In genomic region chr7:26199301-26200112, GRCh38 we compare ENCODE assay signal across 8 cellular contexts. TPM values are rescaled to one million over a fixed set of nuclear protein-coding genes. Genes with fewer than 3 reads are reported as not detected.
DNase-seq lines count a peak whose midpoint lies in the region; ATAC-seq and TF ChIP-seq lines count a peak whose summit lies in the region.

No MANE protein-coding gene starts in this region.

- peak overlapping the region; percentile 100 for H3K27ac Mint-ChIP-seq in endothelial cell (ENCODE audit: unreplicated experiment)

- no peaks in the 10 kb centered on the region for H3K9me3 Mint-ChIP-seq in endothelial cell (ENCODE audit: unreplicated experiment)

- peak overlapping the region; percentile 100 for H3K9ac ChIP-seq in mucosa of rectum (ENCODE audit: low read depth in 1 of 2, low read length in 2 of 2)

- ATAC-seq in GM21390 (IDR thresholded peaks at IDR 0.05; ENCODE audit: unreplicated experiment): no peak

- H3K27me3 Mint-ChIP-seq in endothelial cell (ENCODE audit: unreplicated experiment): peaks cover 27% of the 10 kb centered on the region

- peaks cover 26 to 29% of the 10 kb centered on the region in 2 donors for H3K36me3 ChIP-seq in mucosa of rectum (ENCODE audit: control insufficient read depth in 2 of 2, insufficient read depth in 2 of 2, low read length in 2 of 2)

- H3K36me3 Mint-ChIP-seq in endothelial cell (ENCODE audit: low read depth, unreplicated experiment): peaks cover 57% of the 10 kb centered on the region

- H3K27me3 ChIP-seq in mucosa of rectum (ENCODE audit: control insufficient read depth in 2 of 2, insufficient read depth in 2 of 2, low read length in 2 of 2): no peaks in the 10 kb centered on the region

- H3K27ac ChIP-seq in mucosa of rectum (ENCODE audit: low read depth in 2 of 2, low read length in 2 of 2): peak overlapping the region; percentile 100

- peak overlapping the region; percentile 100 for H3K4me3 Mint-ChIP-seq in endothelial cell (ENCODE audit: unreplicated experiment)

- no peak for TF ChIP-seq CTCF in endothelial cell (IDR thresholded peaks at IDR 0.05; ENCODE audit: unreplicated experiment)

- peaks cover 24 to 30% of the 10 kb centered on the region in 2 donors for H3K4me1 ChIP-seq in mucosa of rectum (ENCODE audit: control insufficient read depth in 2 of 2, insufficient read depth in 2 of 2, low read length in 2 of 2)

- peak overlapping the region; percentile 92 to 100 for H3K4me3 ChIP-seq in mucosa of rectum (ENCODE audit: low read length in 2 of 2)

- H3K4me1 Mint-ChIP-seq in endothelial cell (ENCODE audit: unreplicated experiment): peaks cover 54% of the 10 kb centered on the region

- H3K9me3 ChIP-seq in mucosa of rectum (ENCODE audit: control insufficient read depth in 2 of 2, low read length in 2 of 2): no peaks in the 10 kb centered on the region

- peak; percentile 59 for DNase-seq in GM03348 (ENCODE audit: low spot score)
- DNase-seq in NCI-H2171 treated with DMSO at 0.1 percent for 48 hours (lab: John Stamatoyannopoulos, UW): peak; percentile 75
- peak; percentile 65 for DNase-seq in activated CD8-positive, alpha-beta memory T cell treated with anti-CD3 and anti-CD28 coated beads, Interleukin-2, amount 50 U/mL, for 4 hours
- peak; percentile 34 for DNase-seq in endothelial cell (ENCODE audit: low spot score)
- DNase-seq in stimulated activated CD8-positive, alpha-beta memory T cell treated with anti-CD3 and anti-CD28 coated beads, Interleukin-4, amount 100 ng/mL, for 48 hours: peak; percentile 69
- DNase-seq in NCI-H1048 (lab: John Stamatoyannopoulos, UW): no peak

RNA-seq across cellular contexts. Expression of gene HNRNPA2B1, which starts 1.0 kb away (rescaled TPM):
- 623 TPM for total RNA-seq in endothelial cell (ENCODE audit: unreplicated experiment)

RNA-seq across cellular contexts. Expression of gene CBX3, which starts 2.0 kb away (rescaled TPM):
- 146 TPM for total RNA-seq in endothelial cell (ENCODE audit: unreplicated experiment)

RNA-seq across cellular contexts. Expression of gene NFE2L3, which starts 47.5 kb away (rescaled TPM):
- total RNA-seq in endothelial cell (ENCODE audit: unreplicated experiment): 2.8 TPM
